In the genomic region with DNA sequence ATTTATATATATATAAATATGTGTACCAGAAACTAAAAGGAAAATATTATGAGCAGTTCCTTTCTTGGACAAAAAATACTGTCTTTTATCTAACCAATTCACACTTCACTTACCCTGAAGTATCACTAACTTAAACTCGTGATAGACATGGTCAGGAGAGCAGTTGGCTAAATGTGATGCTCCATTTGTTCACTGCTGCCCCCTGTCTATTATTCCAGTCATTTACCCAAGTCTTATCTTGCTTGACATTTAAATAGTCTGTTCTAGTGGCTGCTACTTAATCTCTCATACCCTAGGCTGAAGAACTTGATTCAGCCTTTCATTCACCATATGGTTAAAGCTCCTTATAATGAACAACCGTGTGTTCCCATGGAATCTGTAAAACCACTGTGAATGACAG, we compare ENCODE assay signal across 11 cellular contexts.
A peak's percentile ranks its signal among the peaks of the same experiment; 100 is the strongest.
DNase-seq lines count a peak whose midpoint lies in the region; ATAC-seq and TF ChIP-seq lines count a peak whose summit lies in the region.
"Had no signal": no experiment of that assay in that cellular context is flagged by ENCODE, and none has a peak within 500 bp of the region (broad histone marks: within the 10 kb centered on the region; RNA-seq: fewer than 3 reads in every experiment).

No MANE protein-coding gene starts in this region.

- H3K27ac ChIP-seq in PC-3 (ENCODE audit: low read length) (no peak overlapping the region), prostate gland (no peak overlapping the region)
- H3K27ac ChIP-seq: Peyer's patch, upper lobe of left lung had no signal

- H3K36me3 ChIP-seq in BE2C (no peaks in the 10 kb centered on the region), PC-3 (ENCODE audit: low read depth, low read length) (no peaks in the 10 kb centered on the region), prostate gland (no peaks in the 10 kb centered on the region)
- H3K36me3 ChIP-seq: Peyer's patch, upper lobe of left lung had no signal

- CTCF ChIA-PET in PC-3 (lab: Charles Lee): no interaction called here

- H3K4me3 ChIP-seq in BE2C (ENCODE audit: low read depth, low read length) (no peak overlapping the region), PC-3 (ENCODE audit: low read length) (no peak overlapping the region), fibroblast of mammary gland (ENCODE audit: control insufficient read depth, low read depth, low read length) (no peak overlapping the region), prostate gland (no peak overlapping the region)
- H3K4me3 ChIP-seq: Peyer's patch, upper lobe of left lung had no signal

- POLR2A ChIA-PET in PC-3 (lab: Charles Lee; ENCODE audit: unreplicated experiment): no interaction called here

- H3K4me2 ChIP-seq in PC-3 (ENCODE audit: low read length): no peak overlapping the region

- H3K9me3 ChIP-seq in BE2C: no peaks in the 10 kb centered on the region
- no peaks in the 10 kb centered on the region for H3K9me3 ChIP-seq in PC-3 (ENCODE audit: low read length)
- no peaks in the 10 kb centered on the region for H3K9me3 ChIP-seq in prostate gland
- H3K9me3 ChIP-seq: Peyer's patch, upper lobe of left lung had no signal

- no peaks in the 10 kb centered on the region for H3K79me2 ChIP-seq in PC-3 (ENCODE audit: low read length)

- no TSS peak for BruUV-seq in PC-3 (replicated peaks; lab: Mats Ljungman, UMichigan)

- peak; percentile 71 for TF ChIP-seq CTCF in BE2C (IDR thresholded peaks at IDR 0.05; ENCODE audit: low read depth, low read length)
- peak; percentile 63 for TF ChIP-seq CTCF in PC-3 (conservative IDR thresholded peaks at IDR 0.05; ENCODE audit: low read depth, low read length)
- peak; percentile 21 for TF ChIP-seq CTCF in fibroblast of mammary gland (conservative IDR thresholded peaks at IDR 0.05; ENCODE audit: control insufficient read depth, insufficient read depth, low read depth, low read length)
- no peak for TF ChIP-seq CTCF in prostate gland (IDR thresholded peaks at IDR 0.05)

- DNase-seq in BE2C (peak; percentile 25), PC-3 (peak; percentile 51), fibroblast of mammary gland (ENCODE audit: low read depth) (peak; percentile 19), retina (no peak), superior temporal gyrus (ENCODE audit: extremely low spot score) (no peak), prostate gland (ENCODE audit: low spot score) (no peak)
- no peak for DNase-seq in central memory CD4-positive, alpha-beta T cell
- DNase-seq: activated naive CD4-positive, alpha-beta T cell treated with anti-CD3 and anti-CD28 coated beads for 36 hours; Peyer's patch; upper lobe of left lung had no signal

- no peak overlapping the region for H3K9ac ChIP-seq in PC-3 (ENCODE audit: low read length)

- TF ChIP-seq POLR2A in prostate gland (IDR thresholded peaks at IDR 0.05): no peak

- H3K27me3 ChIP-seq in BE2C (no peaks in the 10 kb centered on the region), PC-3 (ENCODE audit: low read length) (no peaks in the 10 kb centered on the region), prostate gland (replicated peaks; ENCODE audit: insufficient read depth) (no peaks in the 10 kb centered on the region)
- H3K27me3 ChIP-seq: Peyer's patch, upper lobe of left lung had no signal

- H4K20me1 ChIP-seq in PC-3 (ENCODE audit: low read length): no peaks in the 10 kb centered on the region

- H3F3A ChIP-seq in PC-3 (ENCODE audit: low read length, unreplicated experiment): no peaks in the 10 kb centered on the region

- no peaks in the 10 kb centered on the region for H3K9me2 ChIP-seq in PC-3 (replicated peaks; ENCODE audit: low read length)

- intact Hi-C loops in PC-3 (cut with micrococcal nuclease): no loop called here
- intact Hi-C loops in prostate gland (cut with DNase I): no loop called here

- ATAC-seq in HG03432 (IDR thresholded peaks at IDR 0.05; ENCODE audit: unreplicated experiment) (peak; percentile 64), PC-3 (peak; percentile 65; the same call in 1 of the 2 replicates)

- H2AFZ ChIP-seq in PC-3 (ENCODE audit: low read length): no peak overlapping the region

- H3K4me1 ChIP-seq in BE2C: peaks cover 5% of the 10 kb centered on the region; the same call in 1 of the 2 replicates
- H3K4me1 ChIP-seq in PC-3 (ENCODE audit: insufficient read depth, low read length): no peaks in the 10 kb centered on the region
- no peaks in the 10 kb centered on the region for H3K4me1 ChIP-seq in prostate gland (replicated peaks)
- H3K4me1 ChIP-seq: Peyer's patch, upper lobe of left lung had no signal

- WGBS in prostate gland: 26% methylated on average over 2 of the region's 2 CpGs

Comparison
In these comparisons a context has a peak if more than half of its experiments do, and no peak if none do; other contexts are left out.
1. DNase-seq: peak in BE2C (single experiment), PC-3 (single experiment) and fibroblast of mammary gland (single experiment); none in retina (single experiment), superior temporal gyrus (single experiment), prostate gland (single experiment) and central memory CD4-positive, alpha-beta T cell (single experiment).
2. CTCF ChIP-seq: peak in BE2C (single experiment), PC-3 (single experiment) and fibroblast of mammary gland (single experiment); none in prostate gland (0 of 4).